30 cellular contexts compared by ENCODE assay signal in genomic region chr5:2732850-2733249, GRCh38. TPM values are rescaled to one million over a fixed set of nuclear protein-coding genes. Genes with fewer than 3 reads are reported as not detected.
DNase-seq lines count a peak whose midpoint lies in the region; TF ChIP-seq lines count a peak whose summit lies in the region.
"Had no signal": no experiment of that assay in that cellular context is flagged by ENCODE, and none has a peak within 500 bp of the region (broad histone marks: within the 10 kb centered on the region; RNA-seq: fewer than 3 reads in every experiment).

No MANE protein-coding gene starts in this region.

- WGBS in stomach, 5 donors = 30 to 67% (median 47%) methylated on average over 3 of the region's 3 CpGs

- intact Hi-C loops in stomach (cut with DNase I; ENCODE audit: low total_unique reads) = no loop called here

- DNase-seq in NCI-H1092 (lab: John Stamatoyannopoulos, UW) (peak; percentile 56), NCI-H1436 treated with DMSO at 0.1 percent for 48 hours (lab: John Stamatoyannopoulos, UW) (peak; percentile 50), NCI-H2196 treated with DMSO at 0.1 percent for 48 hours (lab: John Stamatoyannopoulos, UW; ENCODE audit: unreplicated experiment) (peak; percentile 50), islet precursor cell (peak; percentile 42), NCI-H510A treated with DMSO at 0.1 percent for 48 hours (lab: John Stamatoyannopoulos, UW) (no peak), EL (no peak), stomach (no peak)
- DNase-seq: activated CD4-positive, alpha-beta memory T cell treated with anti-CD3 and anti-CD28 coated beads, Interleukin-2, amount 10 ng/mL, durations not matched to agents 7 days and 5 days; activated CD4-positive, CD25-positive, alpha-beta regulatory T cell treated with anti-CD3 and anti-CD28 coated beads, Interleukin-2, amount 50 U/mL, for 72 hours; amygdala; brain microvascular endothelial cell; CD8-positive, alpha-beta memory T cell; cerebellar nuclear complex; DMS 273 treated with DMSO at 0.1 percent for 48 hours; GDM1; heart right ventricle; Kasumi-1; naive thymus-derived CD8-positive, alpha-beta T cell; NCI-H2081; occipital lobe; right lobe of liver; SHP77 treated with DMSO at 0.1 percent for 48 hours; stimulated activated CD4-positive, alpha-beta T cell treated with anti-CD3 and anti-CD28 coated beads, Interleukin-12 subunit alpha, Interleukin-12 subunit beta, amount 100 ng/mL, for 4 hours; stimulated activated CD4-positive, alpha-beta T cell treated with anti-CD3 and anti-CD28 coated beads, Interleukin-2, amount 100 ng/mL, for 48 hours; thyroid gland had no signal

- H3K27ac ChIP-seq in stomach = no peak overlapping the region
- H3K27ac ChIP-seq: brain microvascular endothelial cell, heart right ventricle, prostate gland, right lobe of liver, thyroid gland had no signal

- TF ChIP-seq POLR2A in stomach (IDR thresholded peaks at IDR 0.05) = no peak

- H3K9me3 ChIP-seq in stomach = peaks cover 0 to 7% (median 0%) of the 10 kb centered on the region in 4 donors
- H3K9me3 ChIP-seq: prostate gland, right lobe of liver, thyroid gland had no signal

- H3K27me3 ChIP-seq in stomach = peaks cover 0 to 55% (median 2%) of the 10 kb centered on the region in 3 donors
- H3K27me3 ChIP-seq: brain microvascular endothelial cell, thyroid gland had no signal

- no peak for TF ChIP-seq CTCF in stomach (IDR thresholded peaks at IDR 0.05)

- no peak overlapping the region for H3K4me3 ChIP-seq in stomach
- H3K4me3 ChIP-seq: heart right ventricle, lung, prostate gland, right lobe of liver, thyroid gland had no signal

- peaks cover 0 to under 1% (median 0%) of the 10 kb centered on the region in 4 donors for H3K4me1 ChIP-seq in stomach
- H3K4me1 ChIP-seq: heart right ventricle, prostate gland, right lobe of liver, thyroid gland had no signal

- no peak for TF ChIP-seq EP300 in stomach (IDR thresholded peaks at IDR 0.05)

- no peaks in the 10 kb centered on the region for H3K36me3 ChIP-seq in stomach
- H3K36me3 ChIP-seq: brain microvascular endothelial cell, heart right ventricle, prostate gland, right lobe of liver, thyroid gland had no signal

RNA-seq across cellular contexts. Expression of gene IRX2, which starts 18.6 kb away (rescaled TPM):
- total RNA-seq in stomach = 100 to 1,000 TPM in 1 of 5 donors, 10 to 100 TPM in 2, 1 to 10 TPM in 1, not detected in 1; 7.0 to 143 (median 40.7) TPM
- 1 to 10 TPM; 7.0 to 8.6 (median 8.2) TPM for polyA plus RNA-seq in stomach
- total RNA-seq: activated CD4-positive, alpha-beta memory T cell treated with anti-CD3 and anti-CD28 coated beads, Interleukin-2, amount 10 ng/mL, durations not matched to agents 7 days and 5 days; activated T-helper 2 cell treated with anti-CD3 and anti-CD28 coated beads, Interferon-gamma antibody, Interleukin-2, Interleukin-4, amounts not matched to agents 10 μg/mL and 5 μg/mL and 100 μg/mL, durations not matched to agents 14 hours and 24 hours and 36 hours; CD8-positive, alpha-beta memory T cell; naive thymus-derived CD8-positive, alpha-beta T cell; occipital lobe; right lobe of liver; T-helper 2 cell treated with Interferon-gamma antibody and Interleukin-4, amounts not matched to agents 100 ng/mL and 5 ng/mL, for 36 hours had no signal
- polyA plus RNA-seq: AG04450; CD8-positive, alpha-beta memory T cell; naive thymus-derived CD8-positive, alpha-beta T cell had no signal

Comparison
In these comparisons a context has a peak if more than half of its experiments do, and no peak if none do; other contexts are left out.
1. DNase-seq: peak in NCI-H1092 (single experiment), NCI-H1436 treated with DMSO at 0.1 percent for 48 hours (single experiment), NCI-H2196 treated with DMSO at 0.1 percent for 48 hours (single experiment) and islet precursor cell (single experiment); none in NCI-H510A treated with DMSO at 0.1 percent for 48 hours (single experiment), EL (single experiment) and stomach (single experiment).